ENCODE assay signal across 8 cellular contexts in genomic region chr7:35647171-35647574, GRCh38. TPM values are rescaled to one million over a fixed set of nuclear protein-coding genes. Genes with fewer than 3 reads are reported as not detected.
A peak's percentile ranks its signal among the peaks of the same experiment; 100 is the strongest.
DNase-seq lines count a peak whose midpoint lies in the region; ATAC-seq and TF ChIP-seq lines count a peak whose summit lies in the region.

No MANE protein-coding gene starts in this region.

- WGBS in upper lobe of left lung, 2 donors: 32 to 48% methylated on average over 4 of the region's 4 CpGs

- peaks cover 30 to 36% (median 34%) of the 10 kb centered on the region in 4 donors for H3K4me1 ChIP-seq in upper lobe of left lung
- peaks cover 20% of the 10 kb centered on the region for H3K4me1 ChIP-seq in effector memory CD4-positive, alpha-beta T cell (ENCODE audit: control insufficient read depth, insufficient read depth, low read length, poor library complexity, severe bottlenecking)

- no peaks in the 10 kb centered on the region for H3K27me3 ChIP-seq in upper lobe of left lung
- H3K27me3 ChIP-seq in effector memory CD4-positive, alpha-beta T cell (replicated peaks; ENCODE audit: control insufficient read depth, insufficient read depth, low read length, poor library complexity, severe bottlenecking): no peaks in the 10 kb centered on the region

- H3K27ac ChIP-seq in upper lobe of left lung: peak overlapping the region; percentile 42 to 73 (median 52)
- no peak overlapping the region for H3K27ac ChIP-seq in effector memory CD4-positive, alpha-beta T cell (ENCODE audit: insufficient read depth, low read length, poor library complexity, severe bottlenecking)

- CTCF ChIA-PET in activated CD4-positive, alpha-beta memory T cell treated with anti-CD3 and anti-CD28 coated beads, Interleukin-2, amount 10 ng/mL, durations not matched to agents 7 days and 5 days (lab: Charles Lee): interaction anchor here (1.3 to 1.7 kb wide), 2 partner anchors 12 to 24 kb away, joined by 4 read pairs; no protein-coding TSS in a partner anchor

- TF ChIP-seq POLR2A in upper lobe of left lung (IDR thresholded peaks at IDR 0.05): no peak

- no peaks in the 10 kb centered on the region for H3K9me3 ChIP-seq in upper lobe of left lung
- H3K9me3 ChIP-seq in effector memory CD4-positive, alpha-beta T cell (ENCODE audit: control insufficient read depth, low read length): no peaks in the 10 kb centered on the region

- POLR2A ChIA-PET in activated CD4-positive, alpha-beta memory T cell treated with anti-CD3 and anti-CD28 coated beads, Interleukin-2, amount 10 ng/mL, durations not matched to agents 7 days and 5 days (lab: Charles Lee): interaction anchor here (1.0 to 1.6 kb wide), 2 partner anchors 10 to 47 kb away, joined by 3 to 6 read pairs; no protein-coding TSS in a partner anchor

- no peaks in the 10 kb centered on the region for H3K27me3 Mint-ChIP-seq in activated naive CD4-positive, alpha-beta T cell treated with anti-CD3 and anti-CD28 coated beads, Interleukin-2, amount 50 U/mL, for 24 hours
- H3K27me3 Mint-ChIP-seq in activated CD4-positive, alpha-beta memory T cell treated with anti-CD3 and anti-CD28 coated beads, Interleukin-2, amount 10 ng/mL, durations not matched to agents 7 days and 5 days: no peaks in the 10 kb centered on the region

- H3K4me1 Mint-ChIP-seq in activated naive CD4-positive, alpha-beta T cell treated with anti-CD3 and anti-CD28 coated beads, Interleukin-2, amount 50 U/mL, for 24 hours: peaks cover 84% of the 10 kb centered on the region
- H3K4me1 Mint-ChIP-seq in activated CD4-positive, alpha-beta memory T cell treated with anti-CD3 and anti-CD28 coated beads, Interleukin-2, amount 10 ng/mL, durations not matched to agents 7 days and 5 days: peaks cover 43% of the 10 kb centered on the region

- H3K36me3 ChIP-seq in upper lobe of left lung: peaks cover 0 to 6% (median 0%) of the 10 kb centered on the region in 4 donors
- H3K36me3 ChIP-seq in effector memory CD4-positive, alpha-beta T cell (ENCODE audit: control insufficient read depth, insufficient read depth, low read length): peaks cover 7% of the 10 kb centered on the region

- peaks cover 17% of the 10 kb centered on the region for H3K36me3 Mint-ChIP-seq in activated naive CD4-positive, alpha-beta T cell treated with anti-CD3 and anti-CD28 coated beads, Interleukin-2, amount 50 U/mL, for 24 hours
- H3K36me3 Mint-ChIP-seq in activated CD4-positive, alpha-beta memory T cell treated with anti-CD3 and anti-CD28 coated beads, Interleukin-2, amount 10 ng/mL, durations not matched to agents 7 days and 5 days (ENCODE audit: low read depth): peaks cover 61% of the 10 kb centered on the region

- peak; percentile 19 to 74 for ATAC-seq in upper lobe of left lung (ENCODE audit: low FRiP score in 2 of 2)

- TF ChIP-seq CTCF in upper lobe of left lung (IDR thresholded peaks at IDR 0.05): no peak

- H3K4me3 ChIP-seq in upper lobe of left lung: no peak overlapping the region
- H3K4me3 ChIP-seq in effector memory CD4-positive, alpha-beta T cell (ENCODE audit: insufficient read depth, low read depth, low read length, poor library complexity, severe bottlenecking): no peak overlapping the region

- H3K9me3 Mint-ChIP-seq in activated naive CD4-positive, alpha-beta T cell treated with anti-CD3 and anti-CD28 coated beads, Interleukin-2, amount 50 U/mL, for 24 hours: peaks cover under 1% of the 10 kb centered on the region
- H3K9me3 Mint-ChIP-seq in activated CD4-positive, alpha-beta memory T cell treated with anti-CD3 and anti-CD28 coated beads, Interleukin-2, amount 10 ng/mL, durations not matched to agents 7 days and 5 days: peaks cover 5% of the 10 kb centered on the region

- no peak overlapping the region for H3K4me3 Mint-ChIP-seq in activated naive CD4-positive, alpha-beta T cell treated with anti-CD3 and anti-CD28 coated beads, Interleukin-2, amount 50 U/mL, for 24 hours
- H3K4me3 Mint-ChIP-seq in activated CD4-positive, alpha-beta memory T cell treated with anti-CD3 and anti-CD28 coated beads, Interleukin-2, amount 10 ng/mL, durations not matched to agents 7 days and 5 days: no peak overlapping the region

- no peak for DNase-seq in activated naive CD4-positive, alpha-beta T cell (lab: John Stamatoyannopoulos, UW)
- DNase-seq in activated CD4-positive, alpha-beta memory T cell treated with anti-CD3 and anti-CD28 coated beads, Interleukin-2, amount 10 ng/mL, durations not matched to agents 7 days and 5 days: no peak
- peak; percentile 8 for DNase-seq in kidney tubule cell (ENCODE audit: low spot score)
- DNase-seq in upper lobe of left lung: no peak
- no peak for DNase-seq in HPDE6-E6E7 (ENCODE audit: extremely low spot score)
- DNase-seq in effector memory CD4-positive, alpha-beta T cell: no peak
- no peak for DNase-seq in NCI-H187 (lab: John Stamatoyannopoulos, UW)

- peak in 1 of 4 donors; percentile 31 for TF ChIP-seq EP300 in upper lobe of left lung (IDR thresholded peaks at IDR 0.05)

- peak overlapping the region; percentile 76 for H3K27ac Mint-ChIP-seq in activated naive CD4-positive, alpha-beta T cell treated with anti-CD3 and anti-CD28 coated beads, Interleukin-2, amount 50 U/mL, for 24 hours
- peak overlapping the region; percentile 0 for H3K27ac Mint-ChIP-seq in activated CD4-positive, alpha-beta memory T cell treated with anti-CD3 and anti-CD28 coated beads, Interleukin-2, amount 10 ng/mL, durations not matched to agents 7 days and 5 days

RNA-seq across cellular contexts. Expression of gene HERPUD2, which starts 47.8 kb away (rescaled TPM):
- 10 to 100 TPM; 48.0 to 49.8 TPM for total RNA-seq in activated CD4-positive, alpha-beta memory T cell treated with anti-CD3 and anti-CD28 coated beads, Interleukin-2, amount 10 ng/mL, durations not matched to agents 7 days and 5 days
- total RNA-seq in upper lobe of left lung: 10 to 100 TPM; 29.6 to 63.9 (median 42.2) TPM
